7 cellular contexts compared by ENCODE assay signal in genomic region chr17:66459811-66460270, GRCh38.
A peak's percentile ranks its signal among the peaks of the same experiment; 100 is the strongest.
DNase-seq lines count a peak whose midpoint lies in the region; ATAC-seq lines count a peak whose summit lies in the region.

No MANE protein-coding gene starts in this region.

- peak; percentile 94 for ATAC-seq in Right ventricle myocardium superior (ENCODE audit: poor library complexity)
- no peak for ATAC-seq in GM19455 (IDR thresholded peaks at IDR 0.05; ENCODE audit: unreplicated experiment)
- ATAC-seq in HG02885 (IDR thresholded peaks at IDR 0.05; ENCODE audit: poor library complexity, unreplicated experiment) = no peak

- intact Hi-C loops in Right ventricle myocardium superior (cut with DNase I) = no loop called here

- DNase-seq in HK-2 (ENCODE audit: unreplicated experiment) (peak; percentile 59), SKM-1 treated with dmso at 0.1 percent for 144 hours (lab: John Stamatoyannopoulos, UW; ENCODE audit: unreplicated experiment) (peak; percentile 92), Right ventricle myocardium superior (peak; percentile 63), DMS114 treated with DMSO at 0.1 percent for 48 hours (lab: John Stamatoyannopoulos, UW; ENCODE audit: unreplicated experiment) (no peak)
- peak; percentile 45 for DNase-seq in stimulated activated CD8-positive, alpha-beta memory T cell treated with anti-CD3 and anti-CD28 coated beads, Interleukin-4, amount 100 ng/mL, for 48 hours
